In genomic region chr14:72743626-72744025, GRCh38 we compare ENCODE assay signal across 17 cellular contexts.
A peak's percentile ranks its signal among the peaks of the same experiment; 100 is the strongest.
DNase-seq lines count a peak whose midpoint lies in the region; ATAC-seq and TF ChIP-seq lines count a peak whose summit lies in the region.
"Had no signal": no experiment of that assay in that cellular context is flagged by ENCODE, and none has a peak within 500 bp of the region (broad histone marks: within the 10 kb centered on the region; RNA-seq: fewer than 3 reads in every experiment).

No MANE protein-coding gene starts in this region.

- no peaks in the 10 kb centered on the region for H3K9me3 Mint-ChIP-seq in endothelial cell (ENCODE audit: unreplicated experiment)

- no peak overlapping the region for H3K4me3 Mint-ChIP-seq in endothelial cell (ENCODE audit: unreplicated experiment)

- no peak overlapping the region for H3K4me3 ChIP-seq in fibroblast of the aortic adventitia (ENCODE audit: low read depth, low read length)
- H3K4me3 ChIP-seq: heart right ventricle, thyroid gland had no signal

- H3K4me1 Mint-ChIP-seq in endothelial cell (ENCODE audit: unreplicated experiment): no peaks in the 10 kb centered on the region

- H3K36me3 Mint-ChIP-seq in endothelial cell (ENCODE audit: low read depth, unreplicated experiment): peaks cover 8% of the 10 kb centered on the region

- no peak for TF ChIP-seq CTCF in fibroblast of the aortic adventitia (IDR thresholded peaks at IDR 0.05; ENCODE audit: insufficient read depth, low read length)
- TF ChIP-seq CTCF in endothelial cell (IDR thresholded peaks at IDR 0.05; ENCODE audit: unreplicated experiment): no peak

- no peaks in the 10 kb centered on the region for H3K27me3 Mint-ChIP-seq in endothelial cell (ENCODE audit: unreplicated experiment)

- no peak overlapping the region for H3K27ac Mint-ChIP-seq in endothelial cell (ENCODE audit: unreplicated experiment)

- DNase-seq in GM03348 (ENCODE audit: low spot score) (peak; percentile 27), NCI-H69 (lab: John Stamatoyannopoulos, UW) (peak; percentile 19), fibroblast of the aortic adventitia (ENCODE audit: low read depth) (peak; percentile 56), pons (ENCODE audit: low spot score) (peak; percentile 78), endothelial cell (ENCODE audit: low spot score) (no peak)
- DNase-seq: activated effector memory CD4-positive, alpha-beta T cell treated with anti-CD3 and anti-CD28 coated beads, Interleukin-2, amount 50 U/mL, for 16 hours; cortex of kidney; heart right ventricle; MV-4-11; NCI-H2107; NCI-H774; stimulated activated CD4-positive, alpha-beta T cell treated with anti-CD3 and anti-CD28 coated beads, Interleukin-4, amount 100 ng/mL, for 1 hour; T-helper 1 cell; thyroid gland; WERI-Rb-1 had no signal

- ATAC-seq in HG03196 (IDR thresholded peaks at IDR 0.05; ENCODE audit: unreplicated experiment): no peak
- ATAC-seq in HG02885 (IDR thresholded peaks at IDR 0.05; ENCODE audit: poor library complexity, unreplicated experiment): no peak
